Comparison of ENCODE assay signal across 12 cellular contexts in genomic region chr19:5291588-5292193, GRCh38. TPM values are rescaled to one million over a fixed set of nuclear protein-coding genes. Genes with fewer than 3 reads are reported as not detected.
A peak's percentile ranks its signal among the peaks of the same experiment; 100 is the strongest.
DNase-seq lines count a peak whose midpoint lies in the region; ATAC-seq, FAIRE-seq and TF ChIP-seq lines count a peak whose summit lies in the region.
"Had no signal": no experiment of that assay in that cellular context is flagged by ENCODE, and none has a peak within 500 bp of the region (broad histone marks: within the 10 kb centered on the region; RNA-seq: fewer than 3 reads in every experiment).

No MANE protein-coding gene starts in this region.

- no peak overlapping the region for H3K27ac ChIP-seq in GM12878 (ENCODE audit: control insufficient read depth, insufficient read depth)
- H3K27ac ChIP-seq in lower lobe of right lung = peak overlapping the region; percentile 78
- H3K27ac ChIP-seq: HL-60 had no signal

- in situ Hi-C loops in GM12878 (cut with MboI) = no loop called here

- peaks cover 28% of the 10 kb centered on the region for H3K4me1 Mint-ChIP-seq in stimulated activated naive CD8-positive, alpha-beta T cell treated with anti-CD3 and anti-CD28 coated beads, Interleukin-15, amount 100 ng/mL, for 72 hours

- BruUV-seq in GM12878 (replicated peaks; lab: Mats Ljungman, UMichigan) = TSS peak; percentile 60

- TF ChIP-seq CTCF in HFF-Myc (IDR thresholded peaks at IDR 0.05; ENCODE audit: low read depth, low read length, missing control alignments) = no peak
- no peak for TF ChIP-seq CTCF in GM12878 (IDR thresholded peaks at IDR 0.05 in 2 of 3, conservative IDR thresholded peaks at IDR 0.05 in 1 of 3; ENCODE audit: control insufficient read depth in 2 of 3, extremely low read depth in 1 of 3, insufficient read depth in 1 of 3, low read depth in 3 of 3, low read length in 3 of 3)
- TF ChIP-seq CTCF in lower lobe of right lung (IDR thresholded peaks at IDR 0.05) = no peak

- H3K27ac Mint-ChIP-seq in stimulated activated naive CD8-positive, alpha-beta T cell treated with anti-CD3 and anti-CD28 coated beads, Interleukin-15, amount 100 ng/mL, for 72 hours = no peak overlapping the region

- RAD21 ChIA-PET in GM12878 (lab: Charles Lee; ENCODE audit: unreplicated experiment) = interaction anchor here (1.0 to 2.5 kb wide), 2 partner anchors 20 to 30 kb away, joined by 3 to 14 read pairs; no protein-coding TSS in a partner anchor

- H3K27me3 ChIP-seq in GM12878 (replicated peaks in 1 of 2; ENCODE audit: control insufficient read depth in 2 of 2, insufficient read depth in 2 of 2, low read length in 1 of 2) (peaks cover 0 to 4% of the 10 kb centered on the region in 2 experiments; a peak in 2 of 4 replicates), lower lobe of right lung (ENCODE audit: low read depth) (peaks cover 27% of the 10 kb centered on the region)

- peaks cover 31% of the 10 kb centered on the region for H3K27me3 Mint-ChIP-seq in stimulated activated naive CD8-positive, alpha-beta T cell treated with anti-CD3 and anti-CD28 coated beads, Interleukin-15, amount 100 ng/mL, for 72 hours

- peak overlapping the region; percentile 72 to 74 for H3K4me3 Mint-ChIP-seq in stimulated activated naive CD8-positive, alpha-beta T cell treated with anti-CD3 and anti-CD28 coated beads, Interleukin-15, amount 100 ng/mL, for 72 hours

- intact Hi-C loops in GM12878 (cut with micrococcal nuclease; ENCODE audit: unreplicated experiment) (no loop called here), lower lobe of right lung (cut with DNase I) (no loop called here)

- no peak for ATAC-seq in GM12878
- ATAC-seq in lower lobe of right lung = no peak
- ATAC-seq in stimulated activated naive CD8-positive, alpha-beta T cell treated with anti-CD3 and anti-CD28 coated beads, Interleukin-15, amount 100 ng/mL, for 72 hours = no peak
- no peak for ATAC-seq in GM18867 (IDR thresholded peaks at IDR 0.05; ENCODE audit: unreplicated experiment)

- peaks cover 2% of the 10 kb centered on the region; the same call in 1 of the 2 replicates for H4K20me1 ChIP-seq in GM12878 (ENCODE audit: control insufficient read depth, insufficient read depth)

- TF ChIP-seq POLR2A in GM12878 (IDR thresholded peaks at IDR 0.05; ENCODE audit: low read depth, low read length) = no peak

- CTCF ChIA-PET in GM12878 (lab: Yijun Ruan, JAX) = interaction anchor here (1.2 to 2.1 kb wide), 3 partner anchors 31 to 47 kb away, joined by 3 to 9 read pairs (median 5); no protein-coding TSS in a partner anchor

- no peak for TF ChIP-seq RAD21 in GM12878 (IDR thresholded peaks at IDR 0.05; ENCODE audit: insufficient read depth, low read depth, low read length)

- WGBS in GM12878 (ENCODE audit: insufficient coverage, insufficient replicate concordance, low lambda C conversion rate, missing lambda C conversion rate) = 28% methylated on average over 8 of the region's 8 CpGs

- no peak overlapping the region for H3K4me2 ChIP-seq in GM12878 (ENCODE audit: control insufficient read depth, insufficient read depth)

- H3K9me3 ChIP-seq in GM12878 (replicated peaks; ENCODE audit: control insufficient read depth, insufficient read depth, low read length) (no peaks in the 10 kb centered on the region; the same call in 2 of the 3 replicates), lower lobe of right lung (no peaks in the 10 kb centered on the region)

- no peak for FAIRE-seq in GM12878 (lab: Jason Lieb, UNC)
- FAIRE-seq: keratinocyte had no signal

- POLR2A ChIA-PET in GM12878 (lab: Charles Lee) = interaction anchor here (0.8 kb wide), 1 partner anchor 15 kb away, joined by 4 read pairs; no protein-coding TSS in a partner anchor

- H3K36me3 ChIP-seq in GM12878 (ENCODE audit: control insufficient read depth in 2 of 2, insufficient read depth in 2 of 2, low read length in 1 of 2) (no peaks in the 10 kb centered on the region), lower lobe of right lung (no peaks in the 10 kb centered on the region)

- H3K4me1 ChIP-seq in GM12878 (ENCODE audit: control insufficient read depth, insufficient read depth, low read length) (peaks cover 24% of the 10 kb centered on the region), lower lobe of right lung (peaks cover 34% of the 10 kb centered on the region)

- SMC1A ChIA-PET in GM12878 (lab: Charles Lee; ENCODE audit: uncharacterized antibody, unreplicated experiment) = interaction anchor here (0.6 to 2.1 kb wide), 5 partner anchors 14 to 65 kb away, joined by 3 to 11 read pairs (median 4); no protein-coding TSS in a partner anchor

- H3K79me2 ChIP-seq in GM12878 (ENCODE audit: control insufficient read depth, insufficient read depth, low read length) = no peaks in the 10 kb centered on the region

- H3K9ac ChIP-seq in GM12878 (ENCODE audit: control insufficient read depth, insufficient read depth, low read length) = no peak overlapping the region

- H3K4me3 ChIP-seq in HFF-Myc (replicated peaks; ENCODE audit: low read depth, low read length) (peak overlapping the region; percentile 64), GM12878 (no peak overlapping the region), lower lobe of right lung (peak overlapping the region; percentile 68)

- TF ChIP-seq EP300 in GM12878 (IDR thresholded peaks at IDR 0.05; ENCODE audit: borderline replicate concordance in 1 of 2, control insufficient read depth in 1 of 2, low read depth in 2 of 2, low read length in 2 of 2) = no peak

- no peaks in the 10 kb centered on the region for H3K9me3 Mint-ChIP-seq in stimulated activated naive CD8-positive, alpha-beta T cell treated with anti-CD3 and anti-CD28 coated beads, Interleukin-15, amount 100 ng/mL, for 72 hours

- DNase-seq in HFF-Myc (ENCODE audit: extremely low read depth, low read depth) (no peak), GM12878 (ENCODE audit: low read depth, low spot score) (no peak), lower lobe of right lung (no peak), NCI-H2081 (lab: John Stamatoyannopoulos, UW) (no peak), H4 (ENCODE audit: low spot score) (no peak), SW 1271 (lab: John Stamatoyannopoulos, UW) (no peak)
- no peak for DNase-seq in stimulated activated naive CD8-positive, alpha-beta T cell treated with anti-CD3 and anti-CD28 coated beads, Interleukin-15, amount 100 ng/mL, for 72 hours
- DNase-seq: aorta, NCI-H510A treated with DMSO at 0.1 percent for 48 hours had no signal

- H2AFZ ChIP-seq in GM12878 (ENCODE audit: control insufficient read depth, low read depth, low read length) = no peak overlapping the region

TF ChIP-seq in GM12878, 131 proteins besides CTCF, POLR2A, EP300 and RAD21:
- TF ChIP-seq SKIL (IDR thresholded peaks at IDR 0.05; ENCODE audit: low read depth, poor library complexity, severe bottlenecking) (no peak), HDGF (IDR thresholded peaks at IDR 0.05) (0 out of 2 replicates have a peak, but pooled peaks have one; percentile 30)
TF ChIP-seq in GM12878: peak in this region for 1.

RNA-seq across cellular contexts. Expression of gene PTPRS, which starts 48.9 kb away (rescaled TPM):
- 98.4 and 119 TPM in 2 replicates for total RNA-seq in GM12878 (2013; cell fraction: nucleolus; rRNA removed)
- 1.1 and 1.2 TPM in 2 replicates for total RNA-seq in GM12878 (2014; rRNA removed)
- 0.64 and 0.85 TPM in 2 replicates for total RNA-seq in GM12878 (2014; rRNA removed; fragmentation: Illumina TruSeq; extraction: Trizol)
- 3.4 and 3.5 TPM in 2 replicates for total RNA-seq in GM12878 (2021)
- polyA plus RNA-seq in GM12878 (2011; ENCODE audit: low read depth) = 2.1 TPM
- polyA plus RNA-seq in GM12878 (2011; rRNA removed) = 16.0 and 32.1 TPM in 2 replicates
- polyA plus RNA-seq in GM12878 (2011; cell fraction: cytosol; rRNA removed) = 35.9 and 45.1 TPM in 2 replicates
- polyA plus RNA-seq in GM12878 (2011; cell fraction: nucleus; rRNA removed) = 194 and 236 TPM in 2 replicates
- 3.4 and 4.4 TPM in 2 replicates for polyA plus RNA-seq in GM12878 (2012)
- 0.14 and 0.57 TPM in 2 replicates for polyA plus RNA-seq in GM12878 (2014; fragmentation: Illumina TruSeq; extraction: Trizol)
- under 1 TPM; 0.09 to 0.23 TPM for polyA plus RNA-seq in GM12878 (2014; fragmentation: Nextera tagmentation; extraction: Ambion mirVana)
- 1.2 and 1.6 TPM in 2 replicates for polyA plus RNA-seq in GM12878 (2014; rRNA removed)
- polyA plus RNA-seq in GM12878 (2016; fragmentation: Nextera tagmentation; extraction: Ambion mirVana) = under 1 TPM; 0.13 to 0.57 TPM
- polyA minus RNA-seq in GM12878 (2011; rRNA and poly(A)+ RNA removed) = 71.4 and 114 TPM in 2 replicates
- 59.1 and 59.7 TPM in 2 replicates for polyA minus RNA-seq in GM12878 (2011; cell fraction: cytosol; rRNA and poly(A)+ RNA removed)
- 41.0 and 72.5 TPM in 2 replicates for polyA minus RNA-seq in GM12878 (2011; cell fraction: nucleus; rRNA and poly(A)+ RNA removed)
- 107 TPM for total RNA-seq in lower lobe of right lung
- total RNA-seq in H4 (2014; rRNA removed; shearing (Covaris generic)) = 47.4 and 63.8 TPM in 2 replicates
